34 cellular contexts compared by ENCODE assay signal in the genomic region with DNA sequence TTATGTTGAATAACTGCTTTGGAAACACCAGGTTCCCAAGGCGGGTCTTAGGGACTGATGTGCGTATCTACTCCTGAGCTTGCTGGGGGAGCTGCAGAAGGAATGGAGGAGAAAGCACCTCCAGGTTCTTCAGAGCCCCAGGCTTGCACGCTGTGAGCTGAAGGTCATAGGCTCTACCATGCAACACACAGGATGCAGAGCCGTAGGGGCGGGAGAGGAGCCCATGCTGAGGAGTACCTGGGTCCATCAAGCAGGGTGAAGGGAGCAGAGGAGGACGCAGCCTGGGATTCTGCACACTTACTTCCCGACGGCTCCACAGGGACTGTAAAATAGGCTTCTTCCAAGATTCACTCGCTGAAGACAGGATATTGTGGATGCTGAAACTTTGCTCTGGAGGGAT.
"Had no signal": no experiment of that assay in that cellular context is flagged by ENCODE, and none has a peak within 500 bp of the region (broad histone marks: within the 10 kb centered on the region; RNA-seq: fewer than 3 reads in every experiment).

No MANE protein-coding gene starts in this region.

- H3K4me3 ChIP-seq: MG63 had no signal

- H3K4me2 ChIP-seq: KMS-11 had no signal

- DNase-seq: Karpas-422, Kasumi-1, MG63, MM.1S, MV-4-11, NCI-H1048, NCI-H1092, NCI-H1092 treated with DMSO at 0.1 percent for 48 hours, NCI-H1105, NCI-H1105 treated with DMSO at 0.1 percent for 48 hours, NCI-H1417 treated with DMSO at 0.1 percent for 48 hours, NCI-H1436, NCI-H1436 treated with DMSO at 0.1 percent for 48 hours, NCI-H146, NCI-H1694, NCI-H1694 treated with DMSO at 0.1 percent for 48 hours, NCI-H187, NCI-H187 treated with DMSO at 0.1 percent for 48 hours, NCI-H1930, NCI-H2029, NCI-H2029 treated with DMSO at 0.1 percent for 48 hours, NCI-H2081, NCI-H2081 treated with DMSO at 0.1 percent for 48 hours, NCI-H2107, NCI-H2171, NCI-H2171 treated with DMSO at 0.1 percent for 48 hours, NCI-H2227 treated with DMSO at 0.1 percent for 48 hours, NCI-H226, NCI-H345, NCI-H446, NCI-H446 treated with DMSO at 0.1 percent for 48 hours, NCI-H510A, NCI-H510A treated with DMSO at 0.1 percent for 48 hours had no signal

- H3K9ac ChIP-seq: KMS-11 had no signal

- H3K9me3 ChIP-seq: MG63 had no signal

- H3K27me3 ChIP-seq: MG63 had no signal

- H3K36me3 ChIP-seq: MG63 had no signal

- H3K27ac ChIP-seq: KMS-11 had no signal
